Comparison of ENCODE assay signal across 1 cellular context in genomic region chr5:80961376-80962281, GRCh38.
TF ChIP-seq lines count a peak whose summit lies in the region.

No MANE protein-coding gene starts in this region.

TF ChIP-seq in H1, 55 proteins besides CTCF, POLR2A, EP300 and RAD21 (continued from another document):
- TF ChIP-seq CTBP2 (IDR thresholded peaks at IDR 0.05; ENCODE audit: borderline replicate concordance, insufficient read depth, insufficient read length, low read length) (no peak), SUZ12 (IDR thresholded peaks at IDR 0.05; ENCODE audit: low read length) (peak; percentile 28), CBX8 (IDR thresholded peaks at IDR 0.05; ENCODE audit: borderline replicate concordance, low read depth, low read length) (no peak), KDM1A (IDR thresholded peaks at IDR 0.05; ENCODE audit: borderline replicate concordance, low read length) (no peak), KDM5A (IDR thresholded peaks at IDR 0.05; ENCODE audit: low read length) (no peak), YY1 (IDR thresholded peaks at IDR 0.05; ENCODE audit: low read depth, low read length) (no peak), CHD2 (IDR thresholded peaks at IDR 0.05; ENCODE audit: low read length) (no peak), RBBP5 (IDR thresholded peaks at IDR 0.05; ENCODE audit: borderline replicate concordance, low read depth, low read length) (no peak), EZH2 (IDR thresholded peaks at IDR 0.05; ENCODE audit: low read depth, low read length, severe bottlenecking) (peak; percentile 30), RXRA (IDR thresholded peaks at IDR 0.05; ENCODE audit: insufficient read depth, low read depth, low read length) (no peak)
